ENCODE assay signal across 8 cellular contexts in the genomic region with DNA sequence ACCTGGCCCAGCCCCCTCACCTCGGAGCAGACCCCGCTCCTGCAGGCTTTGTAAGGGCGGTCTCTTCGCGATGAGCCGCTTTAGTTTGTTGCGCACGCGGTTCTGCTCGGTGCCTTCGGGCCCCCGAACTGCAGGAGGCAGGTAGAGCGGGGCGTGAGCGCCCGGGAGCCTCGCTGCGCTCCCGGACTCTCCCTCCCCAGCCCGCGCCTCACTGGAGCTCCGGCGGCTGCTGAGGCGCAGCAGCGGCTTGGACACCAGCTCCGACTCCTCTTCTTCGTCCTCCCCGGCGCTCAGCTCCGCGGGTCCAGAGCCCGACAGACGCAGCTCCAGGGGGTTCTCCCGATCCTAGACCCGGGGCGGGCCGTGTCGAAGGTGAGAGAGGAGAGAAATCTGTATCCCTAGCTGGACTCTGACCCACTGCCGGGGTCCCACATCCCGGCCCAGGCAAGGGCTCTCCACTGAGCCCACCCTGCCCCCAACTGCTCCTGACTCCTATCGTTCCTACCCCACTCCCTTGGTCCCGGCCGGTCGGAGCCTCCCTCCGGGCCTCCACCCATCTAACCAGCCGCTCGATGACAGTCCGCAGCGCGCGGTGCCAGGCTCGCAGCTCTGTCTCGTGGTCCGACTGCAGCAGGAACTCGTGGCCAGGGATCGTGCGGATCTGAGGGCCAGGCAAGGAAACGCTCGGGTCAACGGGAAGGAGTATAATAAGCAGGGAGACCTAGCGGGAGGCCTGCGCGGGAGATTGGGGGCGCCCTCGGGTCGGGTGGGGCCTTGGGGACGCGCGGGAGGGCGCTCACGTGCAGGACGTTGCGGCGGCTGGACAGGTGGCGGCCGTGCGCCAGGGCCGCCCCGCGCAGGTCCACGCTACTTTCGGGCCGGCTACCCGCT. TPM values are rescaled to one million over a fixed set of nuclear protein-coding genes. Genes with fewer than 3 reads are reported as not detected.
DNase-seq lines count a peak whose midpoint lies in the region; FAIRE-seq and TF ChIP-seq lines count a peak whose summit lies in the region.

No MANE protein-coding gene starts in this region.

- peaks cover 16% of the 10 kb centered on the region for H3K9me3 Mint-ChIP-seq in astrocyte (ENCODE audit: unreplicated experiment)

- H3K27me3 Mint-ChIP-seq in astrocyte (ENCODE audit: low read depth, unreplicated experiment), result peaks cover 63% of the 10 kb centered on the region

- WGBS in stomach, 5 donors, result 8 to 18% (median 11%) methylated on average over 25 to 84 of the region's 84 CpGs

- H3K27me3 ChIP-seq in cardiac muscle cell (peaks cover 79% of the 10 kb centered on the region), astrocyte (ENCODE audit: insufficient read depth, low read length) (peaks cover 47% of the 10 kb centered on the region), stomach (peaks cover 0 to 89% (median 45%) of the 10 kb centered on the region in 3 donors), MG63 (peaks cover 26% of the 10 kb centered on the region)

- peaks cover 6% of the 10 kb centered on the region for H3K36me3 Mint-ChIP-seq in astrocyte (ENCODE audit: low read depth, unreplicated experiment)

- TF ChIP-seq POLR2A in stomach (IDR thresholded peaks at IDR 0.05), result no peak

- peak overlapping the region; percentile 60 for H3K4me3 Mint-ChIP-seq in astrocyte (ENCODE audit: unreplicated experiment)

- no peak for TF ChIP-seq CTCF in cardiac muscle cell (IDR thresholded peaks at IDR 0.05; ENCODE audit: low read depth, low read length)
- TF ChIP-seq CTCF in astrocyte (IDR thresholded peaks at IDR 0.05; ENCODE audit: insufficient read depth, low read depth, low read length), result no peak
- no peak for TF ChIP-seq CTCF in kidney (IDR thresholded peaks at IDR 0.05; ENCODE audit: borderline replicate concordance, extremely low read depth, insufficient read depth)
- TF ChIP-seq CTCF in stomach (IDR thresholded peaks at IDR 0.05), result no peak
- TF ChIP-seq CTCF in GM10266 (IDR thresholded peaks at IDR 0.05; ENCODE audit: control insufficient read depth, insufficient read depth, low read depth, missing control alignments), result no peak

- H3K4me3 ChIP-seq in cardiac muscle cell (peak overlapping the region; percentile 20), astrocyte (ENCODE audit: insufficient read depth, low read depth, low read length) (peak overlapping the region; percentile 28), kidney (ENCODE audit: low read length in 2 of 2) (peak overlapping the region; percentile 10 to 43), stomach (peak overlapping the region; percentile 36 to 60 (median 45)), MG63 (no peak overlapping the region)

- H3K79me2 ChIP-seq in astrocyte (ENCODE audit: insufficient read depth, low read length), result no peaks in the 10 kb centered on the region

- H3K9ac ChIP-seq in astrocyte (ENCODE audit: low read length) (no peak overlapping the region), kidney (ENCODE audit: low read length in 2 of 2) (no peak overlapping the region)

- H3K4me1 ChIP-seq in cardiac muscle cell (ENCODE audit: low read depth) (no peaks in the 10 kb centered on the region), astrocyte (ENCODE audit: insufficient read depth, low read length) (peaks cover 9% of the 10 kb centered on the region), kidney (ENCODE audit: control insufficient read depth in 1 of 2, insufficient read depth in 1 of 2, low read depth in 1 of 2, low read length in 2 of 2) (peaks cover 0 to 18% of the 10 kb centered on the region in 2 donors), stomach (peaks cover 17 to 35% (median 23%) of the 10 kb centered on the region in 4 donors)

- no peak overlapping the region for H3K27ac Mint-ChIP-seq in astrocyte (ENCODE audit: unreplicated experiment)

- intact Hi-C loops in cardiac septum (cut with DNase I) (no loop called here), kidney (cut with DNase I) (no loop called here), stomach (cut with DNase I; ENCODE audit: low total_unique reads) (no loop called here)

- H3K4me2 ChIP-seq in astrocyte (ENCODE audit: low read length), result peak overlapping the region; percentile 81

- peaks cover 18% of the 10 kb centered on the region for H3K4me1 Mint-ChIP-seq in astrocyte (ENCODE audit: low read depth, unreplicated experiment)

- H2AFZ ChIP-seq in astrocyte (ENCODE audit: low read depth, low read length), result peak overlapping the region; percentile 66

- TF ChIP-seq EP300 in stomach (IDR thresholded peaks at IDR 0.05), result no peak

- H3K9me3 ChIP-seq in cardiac muscle cell (ENCODE audit: low read depth) (no peaks in the 10 kb centered on the region), astrocyte (ENCODE audit: insufficient read depth, low read depth, low read length) (no peaks in the 10 kb centered on the region), kidney (ENCODE audit: control insufficient read depth in 1 of 2, low read length in 2 of 2) (no peaks in the 10 kb centered on the region), stomach (no peaks in the 10 kb centered on the region), MG63 (no peaks in the 10 kb centered on the region)

- H3K27ac ChIP-seq in cardiac muscle cell (no peak overlapping the region), astrocyte (ENCODE audit: low read depth, low read length) (no peak overlapping the region), kidney (ENCODE audit: low read depth in 2 of 2, low read length in 2 of 2) (no peak overlapping the region), stomach (peak overlapping the region in 2 of 5 donors; percentile 36 to 80)

- no peaks in the 10 kb centered on the region for H3K36me3 ChIP-seq in cardiac muscle cell
- H3K36me3 ChIP-seq in astrocyte (ENCODE audit: insufficient read depth, low read length), result no peaks in the 10 kb centered on the region
- no peaks in the 10 kb centered on the region for H3K36me3 ChIP-seq in kidney (ENCODE audit: control insufficient read depth in 1 of 2, insufficient read depth in 2 of 2, low read length in 2 of 2)
- peaks cover 0 to 26% (median under 1%) of the 10 kb centered on the region in 4 donors for H3K36me3 ChIP-seq in stomach
- no peaks in the 10 kb centered on the region for H3K36me3 ChIP-seq in MG63

- DNase-seq in cardiac muscle cell (ENCODE audit: low read depth in 1 of 2, low spot score in 1 of 2) (peak; percentile 41 to 45), cardiac septum (ENCODE audit: low spot score) (no peak), astrocyte (ENCODE audit: low read depth) (no peak), kidney (peak; percentile 82), stomach (no peak), NCI-H345 treated with DMSO at 0.1 percent for 48 hours (lab: John Stamatoyannopoulos, UW; ENCODE audit: unreplicated experiment) (no peak), GM10266 (ENCODE audit: extremely low spot score) (no peak), MG63 (no peak)

- FAIRE-seq in astrocyte (lab: Jason Lieb, UNC), result no peak
- no peak for FAIRE-seq in kidney (lab: Jason Lieb, UNC)

- H4K20me1 ChIP-seq in astrocyte (ENCODE audit: insufficient read depth, low read length), result no peaks in the 10 kb centered on the region

RNA-seq across cellular contexts. Expression of a gene that starts 4.2 kb away (rescaled TPM):
- total RNA-seq in cardiac muscle cell (0.07 and 2.3 TPM in 2 replicates), cardiac septum (5.9 TPM), astrocyte (2.5 and 3.1 TPM in 2 replicates), kidney (18.1 TPM), stomach (10 to 100 TPM in 1 of 5 donors, 1 to 10 TPM in 3, not detected in 1; 2.3 to 28.1 (median 5.8) TPM)
- polyA plus RNA-seq in cardiac muscle cell (0.61 TPM in 1 of 2 replicates, not detected in the other), kidney (ENCODE audit: insufficient read depth, low read depth, low replicate concordance) (3.8 TPM), stomach (10 to 100 TPM in 1 of 3 donors, 1 to 10 TPM in 2; 5.8 to 11.1 (median 7.5) TPM)
- not detected in 2 replicates for total RNA-seq in MG63 (2014; rRNA removed; shearing (Covaris generic); ENCODE audit: low replicate concordance)

RNA-seq across cellular contexts. Expression of a gene that starts 12.4 kb away (rescaled TPM):
- total RNA-seq in cardiac muscle cell, result 76.7 and 333 TPM in 2 replicates
- polyA plus RNA-seq in cardiac muscle cell, result 153 and 190 TPM in 2 replicates
- 89.2 TPM for total RNA-seq in cardiac septum
- total RNA-seq in astrocyte, result 351 and 384 TPM in 2 replicates
- 158 TPM for total RNA-seq in kidney
- polyA plus RNA-seq in kidney (ENCODE audit: insufficient read depth, low read depth, low replicate concordance), result 62.8 TPM
- 1,000 to 10,000 TPM in 1 of 5 donors, 100 to 1,000 TPM in 1, 10 to 100 TPM in 3; 37.3 to 1,821 (median 71.6) TPM for total RNA-seq in stomach
- 10 to 100 TPM; 35.1 to 91.2 (median 51.8) TPM for polyA plus RNA-seq in stomach
- 245 and 285 TPM in 2 replicates for total RNA-seq in MG63 (2014; rRNA removed; shearing (Covaris generic); ENCODE audit: low replicate concordance)

RNA-seq across cellular contexts. Expression of a gene that starts 15.9 kb away (rescaled TPM):
- total RNA-seq in cardiac muscle cell (0.67 and 7.3 TPM in 2 replicates), cardiac septum (0.83 TPM), astrocyte (5.8 and 6.8 TPM in 2 replicates), kidney (2.8 TPM), stomach (1 to 10 TPM in 1 of 5 donors, under 1 TPM in 4; 0.14 to 4.0 (median 0.58) TPM)
- polyA plus RNA-seq in cardiac muscle cell (0.79 TPM in 1 of 2 replicates, not detected in the other), kidney (ENCODE audit: insufficient read depth, low read depth, low replicate concordance) (1.4 TPM), stomach (1 to 10 TPM in 2 of 3 donors, under 1 TPM in 1; 0.53 to 2.7 (median 1.7) TPM)
- 0.03 TPM in 1 of 2 replicates, not detected in the other for total RNA-seq in MG63 (2014; rRNA removed; shearing (Covaris generic); ENCODE audit: low replicate concordance)

RNA-seq across cellular contexts. Expression of a gene that starts 20.4 kb away (rescaled TPM):
- total RNA-seq in cardiac muscle cell (0.25 and 0.74 TPM in 2 replicates), cardiac septum (0.73 TPM), astrocyte (24.6 and 37.5 TPM in 2 replicates), kidney (0.19 TPM), stomach (not detected)
- polyA plus RNA-seq in cardiac muscle cell (0.23 TPM in 1 of 2 replicates, not detected in the other), kidney (ENCODE audit: insufficient read depth, low read depth, low replicate concordance) (0.30 TPM), stomach (not detected)
- 3.5 and 7.4 TPM in 2 replicates for total RNA-seq in MG63 (2014; rRNA removed; shearing (Covaris generic); ENCODE audit: low replicate concordance)

RNA-seq across cellular contexts. Expression of a gene that starts 40.9 kb away (rescaled TPM):
- total RNA-seq in cardiac muscle cell, result 0.21 TPM in 1 of 2 replicates, not detected in the other
- polyA plus RNA-seq in cardiac muscle cell, result 0.11 TPM in 1 of 2 replicates, not detected in the other
- not detected for total RNA-seq in cardiac septum
- not detected in 2 replicates for total RNA-seq in astrocyte
- total RNA-seq in kidney, result not detected
- polyA plus RNA-seq in kidney (ENCODE audit: insufficient read depth, low read depth, low replicate concordance), result not detected
- under 1 TPM in 1 of 5 donors, not detected in 4; 0.37 TPM for total RNA-seq in stomach
- not detected for polyA plus RNA-seq in stomach
- not detected in 2 replicates for total RNA-seq in MG63 (2014; rRNA removed; shearing (Covaris generic); ENCODE audit: low replicate concordance)

Comparison
In these comparisons a context has a peak if more than half of its experiments do, and no peak if none do; other contexts are left out.
1. DNase-seq: peak in cardiac muscle cell (2 of 2) and kidney (single experiment); none in cardiac septum (single experiment), astrocyte (single experiment), stomach (single experiment), NCI-H345 treated with DMSO at 0.1 percent for 48 hours (single experiment), GM10266 (single experiment) and MG63 (single experiment).